Comparison of ENCODE assay signal across 37 cellular contexts in genomic region chr10:101280511-101280910, GRCh38. TPM values are rescaled to one million over a fixed set of nuclear protein-coding genes. Genes with fewer than 3 reads are reported as not detected.
"Had no signal": no experiment of that assay in that cellular context is flagged by ENCODE, and none has a peak within 500 bp of the region (broad histone marks: within the 10 kb centered on the region; RNA-seq: fewer than 3 reads in every experiment).

No MANE protein-coding gene starts in this region.

- H3K9me3 Mint-ChIP-seq: activated CD4-positive, alpha-beta memory T cell treated with anti-CD3 and anti-CD28 coated beads for 36 hours; activated CD4-positive, alpha-beta T cell treated with anti-CD3 and anti-CD28 coated beads, Interleukin-2, amount 10 ng/mL, durations not matched to agents 24 days and 14 days; activated naive CD4-positive, alpha-beta T cell treated with anti-CD3 and anti-CD28 coated beads for 36 hours; activated naive CD4-positive, alpha-beta T cell treated with anti-CD3 and anti-CD28 coated beads, Interleukin-2, amount 50 U/mL, for 24 hours; activated naive CD8-positive, alpha-beta T cell treated with anti-CD3 and anti-CD28 coated beads for 36 hours; activated naive CD8-positive, alpha-beta T cell treated with anti-CD3 and anti-CD28 coated beads, Interleukin-2, amount 50 U/mL, for 24 hours; activated T-helper 1 cell treated with anti-CD3 and anti-CD28 coated beads, Interleukin-12 subunit alpha, Interleukin-12 subunit beta, Interleukin-2, Interleukin-4 antibody, amounts not matched to agents 30 ng/mL and 10 ng/mL and 1 ng/mL, durations not matched to agents 14 hours and 24 hours and 36 hours; activated T-helper 2 cell treated with anti-CD3 and anti-CD28 coated beads, Interferon-gamma antibody, Interleukin-2, Interleukin-4, amounts not matched to agents 10 μg/mL and 5 μg/mL and 100 μg/mL, durations not matched to agents 14 hours and 24 hours and 36 hours; central memory CD8-positive, alpha-beta T cell; dendritic cell treated with granulocyte-macrophage colony-stimulating factor and Interleukin-4, amounts not matched to agents 40 ng/mL and 50 ng/mL, for 4 days; endodermal cell; T-helper 2 cell treated with Interferon-gamma antibody and Interleukin-4, amounts not matched to agents 5 μg/mL and 100 μg/mL, for 36 hours had no signal

- H3K9me3 ChIP-seq: adrenal gland, body of pancreas, esophagus muscularis mucosa, gastrocnemius medialis, heart left ventricle had no signal

- H3K27ac ChIP-seq: adrenal gland, body of pancreas, coronary artery, dorsolateral prefrontal cortex, esophagus muscularis mucosa, foreskin keratinocyte, gastrocnemius medialis, heart left ventricle had no signal

- H3K4me1 ChIP-seq: adrenal gland, body of pancreas, foreskin keratinocyte, gastrocnemius medialis had no signal

- H3K36me3 ChIP-seq: adrenal gland, esophagus muscularis mucosa, gastrocnemius medialis, heart left ventricle had no signal

- H3K4me1 Mint-ChIP-seq: activated naive CD4-positive, alpha-beta T cell treated with anti-CD3 and anti-CD28 coated beads, Interleukin-2, amount 50 U/mL, for 24 hours; activated naive CD8-positive, alpha-beta T cell treated with anti-CD3 and anti-CD28 coated beads, Interleukin-2, amount 50 U/mL, for 24 hours had no signal

- ATAC-seq: activated CD4-positive, alpha-beta T cell treated with anti-CD3 and anti-CD28 coated beads for 36 hours; activated CD8-positive, alpha-beta memory T cell treated with anti-CD3 and anti-CD28 coated beads, Interleukin-2, amount 10 ng/mL, durations not matched to agents 7 days and 5 days; activated CD8-positive, alpha-beta T cell treated with anti-CD3 and anti-CD28 coated beads, Interleukin-2, amount 10 ng/mL, durations not matched to agents 7 days and 5 days; activated naive CD8-positive, alpha-beta T cell treated with anti-CD3 and anti-CD28 coated beads, Interleukin-2, amount 50 U/mL, for 24 hours; body of pancreas; foreskin keratinocyte; gastrocnemius medialis; heart left ventricle; T-helper 17 cell had no signal

- H3K4me3 ChIP-seq: adrenal gland, body of pancreas, coronary artery, dorsolateral prefrontal cortex, esophagus muscularis mucosa, gastrocnemius medialis, heart left ventricle had no signal

- H3K4me3 Mint-ChIP-seq: activated CD4-positive, alpha-beta memory T cell treated with anti-CD3 and anti-CD28 coated beads for 36 hours; activated CD4-positive, alpha-beta T cell treated with anti-CD3 and anti-CD28 coated beads for 36 hours; activated CD4-positive, alpha-beta T cell treated with anti-CD3 and anti-CD28 coated beads, Interleukin-2, amount 10 ng/mL, durations not matched to agents 24 days and 14 days; activated CD8-positive, alpha-beta memory T cell treated with anti-CD3 and anti-CD28 coated beads, Interleukin-2, amount 10 ng/mL, durations not matched to agents 7 days and 5 days; activated CD8-positive, alpha-beta T cell treated with anti-CD3 and anti-CD28 coated beads, Interleukin-2, amount 10 ng/mL, durations not matched to agents 7 days and 5 days; activated naive CD4-positive, alpha-beta T cell treated with anti-CD3 and anti-CD28 coated beads for 36 hours; activated naive CD4-positive, alpha-beta T cell treated with anti-CD3 and anti-CD28 coated beads, Interleukin-2, amount 50 U/mL, for 24 hours; activated naive CD8-positive, alpha-beta T cell treated with anti-CD3 and anti-CD28 coated beads for 36 hours; activated naive CD8-positive, alpha-beta T cell treated with anti-CD3 and anti-CD28 coated beads, Interleukin-2, amount 50 U/mL, for 24 hours; activated T-helper 1 cell treated with anti-CD3 and anti-CD28 coated beads, Interleukin-12 subunit alpha, Interleukin-12 subunit beta, Interleukin-2, Interleukin-4 antibody, amounts not matched to agents 30 ng/mL and 10 ng/mL and 1 ng/mL, durations not matched to agents 14 hours and 24 hours and 36 hours; central memory CD8-positive, alpha-beta T cell; dendritic cell treated with granulocyte-macrophage colony-stimulating factor and Interleukin-4, amounts not matched to agents 40 ng/mL and 50 ng/mL, for 4 days; endodermal cell; T-helper 17 cell; T-helper 2 cell treated with Interferon-gamma antibody and Interleukin-4, amounts not matched to agents 5 μg/mL and 100 μg/mL, for 36 hours had no signal

- H3K36me3 Mint-ChIP-seq: activated CD4-positive, alpha-beta memory T cell treated with anti-CD3 and anti-CD28 coated beads for 36 hours; activated CD8-positive, alpha-beta memory T cell treated with anti-CD3 and anti-CD28 coated beads, Interleukin-2, amount 10 ng/mL, durations not matched to agents 7 days and 5 days; activated naive CD4-positive, alpha-beta T cell treated with anti-CD3 and anti-CD28 coated beads, Interleukin-2, amount 50 U/mL, for 24 hours; activated naive CD8-positive, alpha-beta T cell treated with anti-CD3 and anti-CD28 coated beads for 36 hours had no signal

- DNase-seq: activated CD4-positive, alpha-beta memory T cell treated with anti-CD3 and anti-CD28 coated beads for 36 hours; activated CD4-positive, alpha-beta T cell treated with anti-CD3 and anti-CD28 coated beads for 36 hours; activated CD4-positive, alpha-beta T cell treated with anti-CD3 and anti-CD28 coated beads, Interleukin-2, amount 10 ng/mL, durations not matched to agents 24 days and 14 days; activated CD4-positive, CD25-positive, alpha-beta regulatory T cell; activated CD4-positive, CD25-positive, alpha-beta regulatory T cell treated with anti-CD3 and anti-CD28 coated beads, Interleukin-2, amount 50 U/mL, for 72 hours; activated CD8-positive, alpha-beta memory T cell treated with anti-CD3 and anti-CD28 coated beads, Interleukin-2, amount 10 ng/mL, durations not matched to agents 7 days and 5 days; activated CD8-positive, alpha-beta memory T cell treated with anti-CD3 and anti-CD28 coated beads, Interleukin-2, amount 50 U/mL, for 4 hours; activated CD8-positive, alpha-beta T cell treated with anti-CD3 and anti-CD28 coated beads, Interleukin-2, amount 10 ng/mL, durations not matched to agents 7 days and 5 days; activated effector memory CD4-positive, alpha-beta T cell treated with anti-CD3 and anti-CD28 coated beads, Interleukin-2, amount 50 U/mL, for 16 hours; activated naive CD4-positive, alpha-beta T cell treated with anti-CD3 and anti-CD28 coated beads for 36 hours; activated naive CD8-positive, alpha-beta T cell treated with anti-CD3 and anti-CD28 coated beads for 36 hours; activated naive CD8-positive, alpha-beta T cell treated with anti-CD3 and anti-CD28 coated beads, Interleukin-2, amount 50 U/mL, for 24 hours; activated T-cell treated with anti-CD3 and anti-CD28 coated beads, Interleukin-2, amount 50 U/mL, for 1 hour; activated T-cell treated with anti-CD3 and anti-CD28 coated beads, Interleukin-2, amount 50 U/mL, for 48 hours; adrenal gland; amygdala; aorta; body of pancreas; dorsolateral prefrontal cortex; effector memory CD4-positive, alpha-beta T cell; endodermal cell; erythroblast; foreskin keratinocyte; gastrocnemius medialis; glutamatergic neuron; heart left ventricle; T-helper 17 cell; T1000 had no signal

- H3K27ac Mint-ChIP-seq: activated CD4-positive, alpha-beta memory T cell treated with anti-CD3 and anti-CD28 coated beads for 36 hours; activated CD4-positive, alpha-beta T cell treated with anti-CD3 and anti-CD28 coated beads for 36 hours; activated CD4-positive, alpha-beta T cell treated with anti-CD3 and anti-CD28 coated beads, Interleukin-2, amount 10 ng/mL, durations not matched to agents 24 days and 14 days; activated CD8-positive, alpha-beta memory T cell treated with anti-CD3 and anti-CD28 coated beads, Interleukin-2, amount 10 ng/mL, durations not matched to agents 7 days and 5 days; activated CD8-positive, alpha-beta T cell treated with anti-CD3 and anti-CD28 coated beads, Interleukin-2, amount 10 ng/mL, durations not matched to agents 7 days and 5 days; activated naive CD4-positive, alpha-beta T cell treated with anti-CD3 and anti-CD28 coated beads for 36 hours; activated naive CD4-positive, alpha-beta T cell treated with anti-CD3 and anti-CD28 coated beads, Interleukin-2, amount 50 U/mL, for 24 hours; activated naive CD8-positive, alpha-beta T cell treated with anti-CD3 and anti-CD28 coated beads for 36 hours; activated naive CD8-positive, alpha-beta T cell treated with anti-CD3 and anti-CD28 coated beads, Interleukin-2, amount 50 U/mL, for 24 hours; activated T-helper 1 cell treated with anti-CD3 and anti-CD28 coated beads, Interleukin-12 subunit alpha, Interleukin-12 subunit beta, Interleukin-2, Interleukin-4 antibody, amounts not matched to agents 30 ng/mL and 10 ng/mL and 1 ng/mL, durations not matched to agents 14 hours and 24 hours and 36 hours; activated T-helper 2 cell treated with anti-CD3 and anti-CD28 coated beads, Interferon-gamma antibody, Interleukin-2, Interleukin-4, amounts not matched to agents 10 μg/mL and 5 μg/mL and 100 μg/mL, durations not matched to agents 14 hours and 24 hours and 36 hours; dendritic cell treated with granulocyte-macrophage colony-stimulating factor and Interleukin-4, amounts not matched to agents 40 ng/mL and 50 ng/mL, for 4 days; endodermal cell; T-helper 17 cell; T-helper 2 cell treated with Interferon-gamma antibody and Interleukin-4, amounts not matched to agents 5 μg/mL and 100 μg/mL, for 36 hours had no signal

RNA-seq across cellular contexts. Expression of gene LBX1, which starts 51.2 kb away (rescaled TPM):
- total RNA-seq: activated CD4-positive, alpha-beta memory T cell treated with anti-CD3 and anti-CD28 coated beads for 36 hours; activated CD4-positive, alpha-beta T cell treated with anti-CD3 and anti-CD28 coated beads for 36 hours; activated CD4-positive, alpha-beta T cell treated with anti-CD3 and anti-CD28 coated beads, Interleukin-2, amount 10 ng/mL, durations not matched to agents 24 days and 14 days; activated CD8-positive, alpha-beta memory T cell treated with anti-CD3 and anti-CD28 coated beads for 36 hours; activated CD8-positive, alpha-beta memory T cell treated with anti-CD3 and anti-CD28 coated beads, Interleukin-2, amount 10 ng/mL, durations not matched to agents 7 days and 5 days; activated CD8-positive, alpha-beta T cell treated with anti-CD3 and anti-CD28 coated beads, Interleukin-2, amount 10 ng/mL, durations not matched to agents 7 days and 5 days; activated naive CD4-positive, alpha-beta T cell treated with anti-CD3 and anti-CD28 coated beads for 36 hours; activated naive CD8-positive, alpha-beta T cell treated with anti-CD3 and anti-CD28 coated beads for 36 hours; activated T-helper 1 cell treated with anti-CD3 and anti-CD28 coated beads, Interleukin-12 subunit alpha, Interleukin-12 subunit beta, Interleukin-2, Interleukin-4 antibody, amounts not matched to agents 30 ng/mL and 10 ng/mL and 1 ng/mL, durations not matched to agents 14 hours and 24 hours and 36 hours; activated T-helper 2 cell treated with anti-CD3 and anti-CD28 coated beads, Interferon-gamma antibody, Interleukin-2, Interleukin-4, amounts not matched to agents 10 μg/mL and 5 μg/mL and 100 μg/mL, durations not matched to agents 14 hours and 24 hours and 36 hours; aorta; body of pancreas; endodermal cell; esophagus muscularis mucosa; foreskin keratinocyte; T-helper 17 cell had no signal
- polyA plus RNA-seq: adrenal gland, aorta, foreskin keratinocyte, heart left ventricle had no signal
